In the genomic region with DNA sequence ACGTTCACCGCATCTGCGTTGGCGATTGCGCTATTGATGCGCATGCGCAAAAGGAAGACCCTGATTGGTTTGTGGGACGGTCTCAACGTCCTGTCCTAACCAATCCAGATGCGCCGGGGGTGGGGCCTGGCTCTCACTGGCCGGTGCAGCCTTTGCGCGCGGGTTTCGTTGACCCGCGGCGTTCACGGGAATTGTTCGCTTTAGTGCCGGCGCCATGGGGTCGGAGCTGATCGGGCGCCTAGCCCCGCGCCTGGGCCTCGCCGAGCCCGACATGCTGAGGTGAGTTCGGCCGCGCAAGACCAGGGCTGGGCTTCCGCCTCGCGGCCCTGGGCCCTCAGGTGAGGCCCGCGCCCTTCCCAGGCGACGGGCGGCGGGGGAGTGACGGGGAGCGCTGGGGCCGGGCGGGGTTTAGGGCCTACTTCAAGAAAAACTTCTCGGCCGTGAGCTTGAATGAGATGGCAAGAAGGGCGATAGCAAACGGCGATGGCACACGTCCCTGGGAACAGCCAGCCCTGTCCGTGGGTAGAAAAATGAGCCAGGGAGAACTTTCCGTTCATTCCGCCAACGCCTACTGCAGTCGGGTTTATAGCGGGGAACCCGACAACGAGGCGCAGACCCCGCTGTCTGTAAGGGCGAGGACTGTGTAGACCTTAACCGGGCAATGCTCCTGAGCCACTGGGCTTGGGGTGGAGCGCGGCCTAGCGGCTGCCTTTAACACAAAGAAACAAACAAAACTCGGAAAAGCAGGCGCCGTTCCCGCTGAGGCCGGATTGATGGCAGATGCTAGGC, we compare ENCODE assay signal across 8 cellular contexts. TPM values are rescaled to one million over a fixed set of nuclear protein-coding genes. Genes with fewer than 3 reads are reported as not detected.
DNase-seq lines count a peak whose midpoint lies in the region; ATAC-seq and TF ChIP-seq lines count a peak whose summit lies in the region.

A gene with protein sequence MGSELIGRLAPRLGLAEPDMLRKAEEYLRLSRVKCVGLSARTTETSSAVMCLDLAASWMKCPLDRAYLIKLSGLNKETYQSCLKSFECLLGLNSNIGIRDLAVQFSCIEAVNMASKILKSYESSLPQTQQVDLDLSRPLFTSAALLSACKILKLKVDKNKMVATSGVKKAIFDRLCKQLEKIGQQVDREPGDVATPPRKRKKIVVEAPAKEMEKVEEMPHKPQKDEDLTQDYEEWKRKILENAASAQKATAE (plus strand): TSS at position 168 of the 789 bp plus-strand sequence. CDS start 47 bp downstream, at position 215.

- H3F3A ChIP-seq in OCI-LY1 (ENCODE audit: insufficient read depth, low read length), result no peaks in the 10 kb centered on the region

- H3K79me2 ChIP-seq in OCI-LY1 (ENCODE audit: insufficient read depth, low read length), result peaks cover 61% of the 10 kb centered on the region

- intact Hi-C loops in mucosa of descending colon (cut with DNase I, micrococcal nuclease), result loop anchor here in 1 of 2 donors (5.0 kb wide), 1 partner anchor 143 kb away; a partner anchor contains a TSS

- ATAC-seq in GM21423 (IDR thresholded peaks at IDR 0.05; ENCODE audit: unreplicated experiment) (peak; percentile 64), mucosa of descending colon (peak; percentile 86)

- H3K9me3 ChIP-seq in HUES6 (ENCODE audit: control insufficient read depth, insufficient read depth, low read depth, low read length), result no peaks in the 10 kb centered on the region
- no peaks in the 10 kb centered on the region for H3K9me3 ChIP-seq in OCI-LY1 (ENCODE audit: low read length)
- H3K9me3 ChIP-seq in mucosa of descending colon, result no peaks in the 10 kb centered on the region

- no peaks in the 10 kb centered on the region for H3K27me3 ChIP-seq in HUES6 (ENCODE audit: control insufficient read depth, insufficient read depth, low read length)
- H3K27me3 ChIP-seq in OCI-LY1 (ENCODE audit: insufficient read depth, low read length), result no peaks in the 10 kb centered on the region

- no peaks in the 10 kb centered on the region for H3K9me2 ChIP-seq in OCI-LY1 (ENCODE audit: low read depth, low read length)

- no peaks in the 10 kb centered on the region for H4K20me1 ChIP-seq in OCI-LY1 (ENCODE audit: insufficient read depth, low read length)

- H3K9ac ChIP-seq in HUES6 (ENCODE audit: low read length) (peak within 1 kb of the TSS; percentile 88), OCI-LY1 (ENCODE audit: low read length) (peak within 1 kb of the TSS; percentile 77)

- peak; percentile 98 for DNase-seq in DMS 273 treated with DMSO at 0.1 percent for 48 hours (lab: John Stamatoyannopoulos, UW)
- DNase-seq in activated CD8-positive, alpha-beta memory T cell treated with anti-CD3 and anti-CD28 coated beads, Interleukin-2, amount 50 U/mL, for 48 hours, result peak; percentile 97
- DNase-seq in epithelial cell of esophagus (ENCODE audit: low read depth), result peak; percentile 96
- DNase-seq in mucosa of descending colon, result peak; percentile 97 to 100 (median 98)
- peak; percentile 95 to 96 for DNase-seq in stimulated activated CD8-positive, alpha-beta memory T cell treated with anti-CD3 and anti-CD28 coated beads, Interleukin-4, amount 100 ng/mL, for 1 hour (ENCODE audit: low read depth in 2 of 2, low spot score in 1 of 2)

- H3K4me3 ChIP-seq in HUES6 (ENCODE audit: low read depth, low read length), result peak within 1 kb of the TSS; percentile 76
- H3K4me3 ChIP-seq in OCI-LY1 (ENCODE audit: low read depth, low read length, poor library complexity, severe bottlenecking), result peak within 1 kb of the TSS; percentile 74
- peak within 1 kb of the TSS; percentile 84 for H3K4me3 ChIP-seq in epithelial cell of esophagus (ENCODE audit: low read length)
- peak within 1 kb of the TSS; percentile 70 for H3K4me3 ChIP-seq in mucosa of descending colon

- H2AFZ ChIP-seq in OCI-LY1 (ENCODE audit: low read length), result no peak within 1 kb of the TSS

- peak within 1 kb of the TSS; percentile 51 for H3K27ac ChIP-seq in HUES6 (ENCODE audit: low read depth, low read length)
- H3K27ac ChIP-seq in OCI-LY1 (ENCODE audit: low read depth, low read length, poor library complexity, severe bottlenecking), result peak within 1 kb of the TSS; percentile 86

- H3K36me3 ChIP-seq in HUES6 (ENCODE audit: control insufficient read depth, insufficient read depth, low read length), result peaks cover 30% of the 10 kb centered on the region
- peaks cover 33% of the 10 kb centered on the region for H3K36me3 ChIP-seq in OCI-LY1 (ENCODE audit: insufficient read depth, low read length)
- no peaks in the 10 kb centered on the region for H3K36me3 ChIP-seq in mucosa of descending colon (ENCODE audit: low read depth)

- peak within 1 kb of the TSS; percentile 93 for H3K4me2 ChIP-seq in OCI-LY1 (ENCODE audit: low read length)

- peaks cover 23% of the 10 kb centered on the region for H3K4me1 ChIP-seq in HUES6 (ENCODE audit: control insufficient read depth, insufficient read depth, low read length)
- peaks cover 50% of the 10 kb centered on the region for H3K4me1 ChIP-seq in OCI-LY1 (ENCODE audit: insufficient read depth, low read length, severe bottlenecking)
- H3K4me1 ChIP-seq in mucosa of descending colon (ENCODE audit: low read depth), result peaks cover 35% of the 10 kb centered on the region

- TF ChIP-seq CTCF in OCI-LY1 (IDR thresholded peaks at IDR 0.05; ENCODE audit: low read length) (peak; percentile 77), epithelial cell of esophagus (IDR thresholded peaks at IDR 0.05; ENCODE audit: insufficient read depth, low read depth, low read length, missing control alignments) (peak; percentile 61), mucosa of descending colon (IDR thresholded peaks at IDR 0.05) (no peak)

RNA-seq across cellular contexts. Expression of the gene that starts here (rescaled TPM):
- 10 to 100 TPM in 1 of 3 donors, 1 to 10 TPM in 2; 3.5 to 10.3 (median 3.8) TPM for total RNA-seq in mucosa of descending colon

Comparison
In these comparisons a context has a peak if more than half of its experiments do, and no peak if none do; other contexts are left out.
1. Peak in every context shown above with its lines: DNase-seq, ATAC-seq, H3K4me3 ChIP-seq and H3K27ac ChIP-seq.